Comparison of ENCODE assay signal across 28 cellular contexts in the genomic region with DNA sequence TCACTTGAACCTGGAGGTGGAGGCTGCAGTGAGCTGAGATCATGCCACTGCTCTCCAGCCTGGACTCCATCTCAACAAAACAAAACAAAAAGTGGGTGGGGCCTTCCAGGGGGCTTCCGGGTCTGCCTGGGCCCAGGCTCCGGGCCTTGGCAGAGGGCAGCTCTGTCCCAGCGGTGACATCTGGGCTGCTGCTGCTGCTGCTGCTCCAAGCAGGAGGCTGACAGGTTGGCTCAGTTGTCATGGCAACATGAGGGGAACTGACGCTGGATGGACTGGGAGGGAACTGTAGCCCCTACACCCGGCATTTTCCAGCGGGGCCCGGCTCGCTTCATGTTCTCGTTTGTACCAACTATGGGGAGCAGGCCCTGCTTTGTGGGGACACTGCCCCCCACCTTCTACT. TPM values are rescaled to one million over a fixed set of nuclear protein-coding genes. Genes with fewer than 3 reads are reported as not detected.
DNase-seq lines count a peak whose midpoint lies in the region; ATAC-seq, FAIRE-seq and TF ChIP-seq lines count a peak whose summit lies in the region.
"Had no signal": no experiment of that assay in that cellular context is flagged by ENCODE, and none has a peak within 500 bp of the region (broad histone marks: within the 10 kb centered on the region; RNA-seq: fewer than 3 reads in every experiment).

No MANE protein-coding gene starts in this region.

- CTCF ChIA-PET in HepG2 (lab: Yijun Ruan, JAX; ENCODE audit: low intra/inter-chr PET ratio, low total read pairs): no interaction called here
- CTCF ChIA-PET in activated CD4-positive, alpha-beta memory T cell treated with anti-CD3 and anti-CD28 coated beads for 36 hours (lab: Charles Lee): interaction anchor here (0.6 to 0.8 kb wide), 2 partner anchors 70 to 507 kb away, joined by 3 read pairs; no protein-coding TSS in a partner anchor

- TF ChIP-seq RAD21 in HepG2 (CRISPR knock-in tag; IDR thresholded peaks at IDR 0.05): no peak

- H3K4me3 ChIP-seq in HepG2 (replicated peaks in 1 of 3; ENCODE audit: insufficient read depth in 1 of 3, low read depth in 2 of 3, low read length in 3 of 3) (no peak overlapping the region), right lobe of liver (no peak overlapping the region), OCI-LY1 (ENCODE audit: low read depth, low read length, poor library complexity, severe bottlenecking) (peak overlapping the region; percentile 14)
- H3K4me3 ChIP-seq: dorsolateral prefrontal cortex, ovary, right atrium auricular region, tibial nerve had no signal

- no peaks in the 10 kb centered on the region for H3K9me3 Mint-ChIP-seq in activated CD4-positive, alpha-beta memory T cell treated with anti-CD3 and anti-CD28 coated beads for 36 hours
- H3K9me3 Mint-ChIP-seq: CD4-positive, alpha-beta memory T cell; naive thymus-derived CD8-positive, alpha-beta T cell; stimulated activated naive CD8-positive, alpha-beta T cell treated with anti-CD3 and anti-CD28 coated beads, Interleukin-15, amount 100 ng/mL, for 72 hours; WTC11 had no signal

- H3K36me3 Mint-ChIP-seq in activated CD4-positive, alpha-beta memory T cell treated with anti-CD3 and anti-CD28 coated beads for 36 hours: no peaks in the 10 kb centered on the region
- H3K36me3 Mint-ChIP-seq: CD4-positive, alpha-beta memory T cell; naive thymus-derived CD8-positive, alpha-beta T cell; WTC11 had no signal

- no peak overlapping the region for H2AFZ ChIP-seq in HepG2 (ENCODE audit: low read length)
- no peak overlapping the region for H2AFZ ChIP-seq in OCI-LY1 (ENCODE audit: low read length)

- H3K4me1 Mint-ChIP-seq in activated CD4-positive, alpha-beta memory T cell treated with anti-CD3 and anti-CD28 coated beads for 36 hours (ENCODE audit: low read depth): peaks cover 16% of the 10 kb centered on the region

- peaks cover 19% of the 10 kb centered on the region for H3K4me1 ChIP-seq in HepG2 (ENCODE audit: insufficient read depth, low read length)
- peaks cover 0 to 13% (median 2%) of the 10 kb centered on the region in 4 donors for H3K4me1 ChIP-seq in right lobe of liver
- H3K4me1 ChIP-seq in OCI-LY1 (ENCODE audit: insufficient read depth, low read length, severe bottlenecking): peaks cover 24% of the 10 kb centered on the region

- in situ Hi-C loops in HepG2 (cut with HindIII; ENCODE audit: extremely low pct_ligation_motif_present, low pct_unique_long_range_greater_than_20kb): no loop called here

- H3K27me3 ChIP-seq in HepG2 (ENCODE audit: control insufficient read depth in 1 of 2, insufficient read depth in 2 of 2, low read length in 2 of 2) (peaks cover 18 to 71% of the 10 kb centered on the region in 2 experiments), right lobe of liver (peaks cover 0 to 8% of the 10 kb centered on the region in 2 donors), OCI-LY1 (ENCODE audit: insufficient read depth, low read length) (peaks cover 16% of the 10 kb centered on the region; the same call in 1 of the 2 replicates)
- H3K27me3 ChIP-seq: ovary had no signal

- TF ChIP-seq EP300 in HepG2 (IDR thresholded peaks at IDR 0.05; ENCODE audit: low read depth in 2 of 2, low read length in 2 of 2) (no peak), HepG2 (CRISPR knock-in tag; IDR thresholded peaks at IDR 0.05; ENCODE audit: borderline replicate concordance) (no peak)

- TF ChIP-seq POLR2A in HepG2 (IDR thresholded peaks at IDR 0.05; ENCODE audit: insufficient read depth in 1 of 2, low read depth in 2 of 2, low read length in 2 of 2) (no peak), right lobe of liver (IDR thresholded peaks at IDR 0.05) (no peak)

- no peaks in the 10 kb centered on the region for H3K9me2 ChIP-seq in OCI-LY1 (ENCODE audit: low read depth, low read length)

- POLR2A ChIA-PET in HepG2 (lab: Yijun Ruan, JAX): no interaction called here
- POLR2A ChIA-PET in activated CD4-positive, alpha-beta memory T cell treated with anti-CD3 and anti-CD28 coated beads for 36 hours (lab: Charles Lee): no interaction called here

- H3K36me3 ChIP-seq in HepG2 (replicated peaks in 1 of 2; ENCODE audit: control insufficient read depth in 1 of 2, insufficient read depth in 2 of 2, low read length in 2 of 2): no peaks in the 10 kb centered on the region
- H3K36me3 ChIP-seq in right lobe of liver: no peaks in the 10 kb centered on the region
- H3K36me3 ChIP-seq in OCI-LY1 (ENCODE audit: insufficient read depth, low read length): no peaks in the 10 kb centered on the region
- H3K36me3 ChIP-seq: ovary, right atrium auricular region, tibial nerve had no signal

- no peak for FAIRE-seq in HepG2 (lab: Jason Lieb, UNC)

- no TSS peak for BruUV-seq in HepG2 (replicated peaks; lab: Mats Ljungman, UMichigan)

- H3K4me2 ChIP-seq in HepG2 (ENCODE audit: low read depth, low read length) (no peak overlapping the region), OCI-LY1 (ENCODE audit: low read length) (peak overlapping the region; percentile 8; the same call in 1 of the 2 replicates)

- H3K27ac ChIP-seq in HepG2 (ENCODE audit: extremely low read length, insufficient read depth, low read length) (no peak overlapping the region), right lobe of liver (no peak overlapping the region), OCI-LY1 (ENCODE audit: low read depth, low read length, poor library complexity, severe bottlenecking) (no peak overlapping the region)
- H3K27ac ChIP-seq: ovary, right atrium auricular region, RWPE1, tibial nerve had no signal

- H3K9ac ChIP-seq in HepG2 (ENCODE audit: insufficient read depth, low read depth, low read length) (no peak overlapping the region), OCI-LY1 (ENCODE audit: low read length) (no peak overlapping the region; the same call in 1 of the 2 replicates)

- TF ChIP-seq CTCF in HepG2 (CRISPR knock-in tag; IDR thresholded peaks at IDR 0.05) (no peak), right lobe of liver (IDR thresholded peaks at IDR 0.05) (no peak), OCI-LY1 (IDR thresholded peaks at IDR 0.05; ENCODE audit: low read length) (no peak)

- intact Hi-C loops in HepG2 (cut with micrococcal nuclease; ENCODE audit: unreplicated experiment): loop anchor here (2.0 kb wide), 1 partner anchor 75 kb away; no protein-coding TSS in a partner anchor
- intact Hi-C loops in right lobe of liver (cut with DNase I): no loop called here
- intact Hi-C loops in activated CD4-positive, alpha-beta memory T cell treated with anti-CD3 and anti-CD28 coated beads for 36 hours (cut with micrococcal nuclease): no loop called here

- no peaks in the 10 kb centered on the region; the same call in 1 of the 2 replicates for H3F3A ChIP-seq in OCI-LY1 (ENCODE audit: insufficient read depth, low read length)

- ATAC-seq in HepG2 (no peak), right lobe of liver (no peak)
- ATAC-seq: naive thymus-derived CD8-positive, alpha-beta T cell; stimulated activated naive CD8-positive, alpha-beta T cell treated with anti-CD3 and anti-CD28 coated beads, Interleukin-15, amount 100 ng/mL, for 72 hours; WTC11 had no signal

- no peaks in the 10 kb centered on the region for H3K9me3 ChIP-seq in HepG2 (ENCODE audit: low read length)
- no peaks in the 10 kb centered on the region for H3K9me3 ChIP-seq in right lobe of liver
- H3K9me3 ChIP-seq in OCI-LY1 (ENCODE audit: low read length): no peaks in the 10 kb centered on the region
- H3K9me3 ChIP-seq: ovary, right atrium auricular region, tibial nerve had no signal

- H3K4me3 Mint-ChIP-seq in activated CD4-positive, alpha-beta memory T cell treated with anti-CD3 and anti-CD28 coated beads for 36 hours: no peak overlapping the region
- H3K4me3 Mint-ChIP-seq: CD4-positive, alpha-beta memory T cell; naive thymus-derived CD8-positive, alpha-beta T cell; stimulated activated naive CD8-positive, alpha-beta T cell treated with anti-CD3 and anti-CD28 coated beads, Interleukin-15, amount 100 ng/mL, for 72 hours; WTC11 had no signal

- H3K27ac Mint-ChIP-seq in activated CD4-positive, alpha-beta memory T cell treated with anti-CD3 and anti-CD28 coated beads for 36 hours: no peak overlapping the region
- H3K27ac Mint-ChIP-seq: CD4-positive, alpha-beta memory T cell; stimulated activated naive CD8-positive, alpha-beta T cell treated with anti-CD3 and anti-CD28 coated beads, Interleukin-15, amount 100 ng/mL, for 72 hours; WTC11 had no signal

- H3K79me2 ChIP-seq in HepG2 (ENCODE audit: insufficient read depth, low read length): no peaks in the 10 kb centered on the region
- no peaks in the 10 kb centered on the region for H3K79me2 ChIP-seq in OCI-LY1 (ENCODE audit: insufficient read depth, low read length)

- DNase-seq in HepG2 (ENCODE audit: low spot score): no peak
- no peak for DNase-seq in right lobe of liver
- DNase-seq in retina: peak; percentile 66
- no peak for DNase-seq in activated CD4-positive, alpha-beta memory T cell treated with anti-CD3 and anti-CD28 coated beads for 36 hours
- no peak for DNase-seq in mucosa of gallbladder (ENCODE audit: low spot score)
- DNase-seq: activated effector memory CD4-positive, alpha-beta T cell treated with anti-CD3 and anti-CD28 coated beads, Interleukin-2, amount 50 U/mL, for 16 hours; activated T-cell treated with anti-CD3 and anti-CD28 coated beads for 4 hours; DMS153; dorsolateral prefrontal cortex; GF-D8; head of caudate nucleus; KBM-7; mesenchymal stem cell; MM.1S; NCI-H1436 treated with DMSO at 0.1 percent for 48 hours; NCI-H446 treated with DMSO at 0.1 percent for 48 hours; ovary; stimulated activated CD4-positive, alpha-beta T cell treated with anti-CD3 and anti-CD28 coated beads, Interleukin-12 subunit alpha, Interleukin-12 subunit beta, amount 100 ng/mL, for 4 hours; stimulated activated CD4-positive, alpha-beta T cell treated with anti-CD3 and anti-CD28 coated beads, Interleukin-4, amount 100 ng/mL, for 4 hours; T-helper 9 cell had no signal

- WGBS in HepG2 (ENCODE audit: low lambda C conversion rate): 39% methylated on average over 5 of the region's 9 CpGs
- no CpG with 5 or more reads among the region's 9 CpGs for WGBS in right lobe of liver (ENCODE audit: insufficient coverage, low coverage, low lambda C conversion rate, missing lambda C conversion rate)

- H4K20me1 ChIP-seq in HepG2 (ENCODE audit: insufficient read depth, low read length) (0 out of 2 replicates have a peak, but pooled peaks cover 3% of the 10 kb centered on the region), OCI-LY1 (ENCODE audit: insufficient read depth, low read length) (no peaks in the 10 kb centered on the region)

- H3K27me3 Mint-ChIP-seq in activated CD4-positive, alpha-beta memory T cell treated with anti-CD3 and anti-CD28 coated beads for 36 hours: peaks cover 13% of the 10 kb centered on the region

RNA-seq across cellular contexts. Expression of gene BAIAP3, which starts 4.0 kb away (rescaled TPM):
- total RNA-seq in HepG2 (2016; rRNA removed; fragmentation: Illumina TruSeq; extraction: Trizol): 2.0 and 3.2 TPM in 2 replicates
- 0.40 and 0.79 TPM in 2 replicates for total RNA-seq in HepG2 (2016; cell fraction: cytosol; rRNA removed; fragmentation: Illumina TruSeq; extraction: Trizol; ENCODE audit: low read depth)
- total RNA-seq in HepG2 (2016; cell fraction: insoluble cytoplasmic fraction; rRNA removed; fragmentation: Illumina TruSeq; extraction: Trizol): 1.2 and 2.4 TPM in 2 replicates
- total RNA-seq in HepG2 (2016; cell fraction: membrane; rRNA removed; fragmentation: Illumina TruSeq; extraction: Trizol): 0.80 and 1.3 TPM in 2 replicates
- total RNA-seq in HepG2 (2016; cell fraction: nucleus; rRNA removed; fragmentation: Illumina TruSeq; extraction: Trizol): 2.8 and 4.0 TPM in 2 replicates
- polyA plus RNA-seq in HepG2 (2011; rRNA removed): 5.7 and 9.1 TPM in 2 replicates
- polyA plus RNA-seq in HepG2 (2011; cell fraction: cytosol; rRNA removed): 2.2 and 2.3 TPM in 2 replicates
- polyA plus RNA-seq in HepG2 (2011; cell fraction: nucleus; rRNA removed): 91.6 and 123 TPM in 2 replicates
- 3.7 and 4.3 TPM in 2 replicates for polyA plus RNA-seq in HepG2 (2012)
- 0.31 and 0.35 TPM in 2 replicates for polyA plus RNA-seq in HepG2 (2016; cell fraction: cytosol; fragmentation: Illumina TruSeq; extraction: Trizol; ENCODE audit: low read depth)
- polyA plus RNA-seq in HepG2 (2016; cell fraction: insoluble cytoplasmic fraction; fragmentation: Illumina TruSeq; extraction: Trizol; ENCODE audit: low read depth): 1.0 and 2.5 TPM in 2 replicates
- 0.46 and 0.62 TPM in 2 replicates for polyA plus RNA-seq in HepG2 (2016; cell fraction: membrane; fragmentation: Illumina TruSeq; extraction: Trizol; ENCODE audit: low read depth)
- 5.9 and 9.4 TPM in 2 replicates for polyA plus RNA-seq in HepG2 (2016; cell fraction: nucleus; fragmentation: Illumina TruSeq; extraction: Trizol; ENCODE audit: insufficient read depth, low read depth)
- polyA minus RNA-seq in HepG2 (2011; rRNA and poly(A)+ RNA removed; ENCODE audit: low replicate concordance): 0.40 and 7.9 TPM in 2 replicates
- polyA minus RNA-seq in HepG2 (2011; cell fraction: cytosol; rRNA and poly(A)+ RNA removed): 2.1 and 2.6 TPM in 2 replicates
- polyA minus RNA-seq in HepG2 (2011; cell fraction: nucleus; rRNA and poly(A)+ RNA removed): 12.2 and 20.9 TPM in 2 replicates
- total RNA-seq in right lobe of liver: 1 to 10 TPM; 5.4 to 7.6 (median 5.8) TPM
- total RNA-seq in activated CD4-positive, alpha-beta memory T cell treated with anti-CD3 and anti-CD28 coated beads for 36 hours: under 1 TPM; 0.17 to 0.31 TPM
- total RNA-seq in mucosa of gallbladder: 2.6 TPM

RNA-seq across cellular contexts. Expression of gene TSR3, which starts 14.2 kb away (rescaled TPM):
- total RNA-seq in HepG2 (2016; rRNA removed; fragmentation: Illumina TruSeq; extraction: Trizol) (45.1 and 51.0 TPM in 2 replicates), right lobe of liver (10 to 100 TPM; 20.7 to 66.5 (median 24.5) TPM), mucosa of gallbladder (51.2 TPM)
- 118 and 125 TPM in 2 replicates for total RNA-seq in HepG2 (2016; cell fraction: cytosol; rRNA removed; fragmentation: Illumina TruSeq; extraction: Trizol; ENCODE audit: low read depth)
- total RNA-seq in HepG2 (2016; cell fraction: insoluble cytoplasmic fraction; rRNA removed; fragmentation: Illumina TruSeq; extraction: Trizol): 49.3 and 52.7 TPM in 2 replicates
- total RNA-seq in HepG2 (2016; cell fraction: membrane; rRNA removed; fragmentation: Illumina TruSeq; extraction: Trizol): 124 and 132 TPM in 2 replicates
- total RNA-seq in HepG2 (2016; cell fraction: nucleus; rRNA removed; fragmentation: Illumina TruSeq; extraction: Trizol): 18.2 and 27.2 TPM in 2 replicates
- 24.2 and 26.2 TPM in 2 replicates for polyA plus RNA-seq in HepG2 (2011; rRNA removed)
- 32.0 and 45.5 TPM in 2 replicates for polyA plus RNA-seq in HepG2 (2011; cell fraction: cytosol; rRNA removed)
- polyA plus RNA-seq in HepG2 (2011; cell fraction: nucleus; rRNA removed): 19.0 and 20.6 TPM in 2 replicates
- 21.4 TPM in 2 replicates for polyA plus RNA-seq in HepG2 (2012)
- polyA plus RNA-seq in HepG2 (2016; cell fraction: cytosol; fragmentation: Illumina TruSeq; extraction: Trizol; ENCODE audit: low read depth): 132 and 144 TPM in 2 replicates
- polyA plus RNA-seq in HepG2 (2016; cell fraction: insoluble cytoplasmic fraction; fragmentation: Illumina TruSeq; extraction: Trizol; ENCODE audit: low read depth): 51.4 and 56.6 TPM in 2 replicates
- 124 TPM in 2 replicates for polyA plus RNA-seq in HepG2 (2016; cell fraction: membrane; fragmentation: Illumina TruSeq; extraction: Trizol; ENCODE audit: low read depth)
- polyA plus RNA-seq in HepG2 (2016; cell fraction: nucleus; fragmentation: Illumina TruSeq; extraction: Trizol; ENCODE audit: insufficient read depth, low read depth): 43.7 and 46.5 TPM in 2 replicates
- 32.8 and 34.9 TPM in 2 replicates for polyA minus RNA-seq in HepG2 (2011; rRNA and poly(A)+ RNA removed; ENCODE audit: low replicate concordance)
- 14.0 and 21.0 TPM in 2 replicates for polyA minus RNA-seq in HepG2 (2011; cell fraction: cytosol; rRNA and poly(A)+ RNA removed)
- polyA minus RNA-seq in HepG2 (2011; cell fraction: nucleus; rRNA and poly(A)+ RNA removed): 6.6 and 7.2 TPM in 2 replicates
- total RNA-seq in activated CD4-positive, alpha-beta memory T cell treated with anti-CD3 and anti-CD28 coated beads for 36 hours: 10 to 100 TPM; 59.6 to 60.8 TPM

RNA-seq across cellular contexts. Expression of gene GNPTG, which starts 14.2 kb away (rescaled TPM):
- total RNA-seq in HepG2 (2016; rRNA removed; fragmentation: Illumina TruSeq; extraction: Trizol) (8.8 and 22.7 TPM in 2 replicates), right lobe of liver (10 to 100 TPM; 44.3 to 72.8 (median 63.0) TPM), mucosa of gallbladder (86.6 TPM)
- 8.5 and 9.4 TPM in 2 replicates for total RNA-seq in HepG2 (2016; cell fraction: cytosol; rRNA removed; fragmentation: Illumina TruSeq; extraction: Trizol; ENCODE audit: low read depth)
- 7.2 and 22.9 TPM in 2 replicates for total RNA-seq in HepG2 (2016; cell fraction: insoluble cytoplasmic fraction; rRNA removed; fragmentation: Illumina TruSeq; extraction: Trizol)
- total RNA-seq in HepG2 (2016; cell fraction: membrane; rRNA removed; fragmentation: Illumina TruSeq; extraction: Trizol): 11.3 and 14.3 TPM in 2 replicates
- 18.3 and 21.7 TPM in 2 replicates for total RNA-seq in HepG2 (2016; cell fraction: nucleus; rRNA removed; fragmentation: Illumina TruSeq; extraction: Trizol)
- 71.1 and 79.9 TPM in 2 replicates for polyA plus RNA-seq in HepG2 (2011; rRNA removed)
- 54.7 and 81.5 TPM in 2 replicates for polyA plus RNA-seq in HepG2 (2011; cell fraction: cytosol; rRNA removed)
- polyA plus RNA-seq in HepG2 (2011; cell fraction: nucleus; rRNA removed): 96.1 and 122 TPM in 2 replicates
- 23.4 and 23.5 TPM in 2 replicates for polyA plus RNA-seq in HepG2 (2012)
- 15.1 and 18.1 TPM in 2 replicates for polyA plus RNA-seq in HepG2 (2016; cell fraction: cytosol; fragmentation: Illumina TruSeq; extraction: Trizol; ENCODE audit: low read depth)
- 15.0 and 19.6 TPM in 2 replicates for polyA plus RNA-seq in HepG2 (2016; cell fraction: insoluble cytoplasmic fraction; fragmentation: Illumina TruSeq; extraction: Trizol; ENCODE audit: low read depth)
- polyA plus RNA-seq in HepG2 (2016; cell fraction: membrane; fragmentation: Illumina TruSeq; extraction: Trizol; ENCODE audit: low read depth): 15.9 and 17.7 TPM in 2 replicates
- 81.4 and 87.5 TPM in 2 replicates for polyA plus RNA-seq in HepG2 (2016; cell fraction: nucleus; fragmentation: Illumina TruSeq; extraction: Trizol; ENCODE audit: insufficient read depth, low read depth)
- 35.8 and 59.3 TPM in 2 replicates for polyA minus RNA-seq in HepG2 (2011; rRNA and poly(A)+ RNA removed; ENCODE audit: low replicate concordance)
- polyA minus RNA-seq in HepG2 (2011; cell fraction: cytosol; rRNA and poly(A)+ RNA removed): 14.2 and 19.1 TPM in 2 replicates
- 7.6 and 15.6 TPM in 2 replicates for polyA minus RNA-seq in HepG2 (2011; cell fraction: nucleus; rRNA and poly(A)+ RNA removed)
- 10 to 100 TPM; 19.0 to 19.1 TPM for total RNA-seq in activated CD4-positive, alpha-beta memory T cell treated with anti-CD3 and anti-CD28 coated beads for 36 hours

RNA-seq across cellular contexts. Expression of gene UBE2I, which starts 28.1 kb away (rescaled TPM):
- total RNA-seq in HepG2 (2016; rRNA removed; fragmentation: Illumina TruSeq; extraction: Trizol) (75.8 and 87.9 TPM in 2 replicates), right lobe of liver (10 to 100 TPM; 25.0 to 48.0 (median 39.3) TPM), mucosa of gallbladder (100 TPM)
- 35.5 and 39.4 TPM in 2 replicates for total RNA-seq in HepG2 (2016; cell fraction: cytosol; rRNA removed; fragmentation: Illumina TruSeq; extraction: Trizol; ENCODE audit: low read depth)
- total RNA-seq in HepG2 (2016; cell fraction: insoluble cytoplasmic fraction; rRNA removed; fragmentation: Illumina TruSeq; extraction: Trizol): 66.6 and 79.8 TPM in 2 replicates
- 55.4 and 63.3 TPM in 2 replicates for total RNA-seq in HepG2 (2016; cell fraction: membrane; rRNA removed; fragmentation: Illumina TruSeq; extraction: Trizol)
- total RNA-seq in HepG2 (2016; cell fraction: nucleus; rRNA removed; fragmentation: Illumina TruSeq; extraction: Trizol): 41.5 and 41.7 TPM in 2 replicates
- polyA plus RNA-seq in HepG2 (2011; rRNA removed): 79.5 and 98.9 TPM in 2 replicates
- 57.9 and 77.8 TPM in 2 replicates for polyA plus RNA-seq in HepG2 (2011; cell fraction: cytosol; rRNA removed)
- 115 and 128 TPM in 2 replicates for polyA plus RNA-seq in HepG2 (2011; cell fraction: nucleus; rRNA removed)
- 91.6 and 108 TPM in 2 replicates for polyA plus RNA-seq in HepG2 (2012)
- polyA plus RNA-seq in HepG2 (2016; cell fraction: cytosol; fragmentation: Illumina TruSeq; extraction: Trizol; ENCODE audit: low read depth): 94.9 and 118 TPM in 2 replicates
- 181 and 205 TPM in 2 replicates for polyA plus RNA-seq in HepG2 (2016; cell fraction: insoluble cytoplasmic fraction; fragmentation: Illumina TruSeq; extraction: Trizol; ENCODE audit: low read depth)
- 118 and 119 TPM in 2 replicates for polyA plus RNA-seq in HepG2 (2016; cell fraction: membrane; fragmentation: Illumina TruSeq; extraction: Trizol; ENCODE audit: low read depth)
- 163 and 194 TPM in 2 replicates for polyA plus RNA-seq in HepG2 (2016; cell fraction: nucleus; fragmentation: Illumina TruSeq; extraction: Trizol; ENCODE audit: insufficient read depth, low read depth)
- 39.2 and 48.3 TPM in 2 replicates for polyA minus RNA-seq in HepG2 (2011; rRNA and poly(A)+ RNA removed; ENCODE audit: low replicate concordance)
- polyA minus RNA-seq in HepG2 (2011; cell fraction: cytosol; rRNA and poly(A)+ RNA removed): 54.8 and 55.8 TPM in 2 replicates
- 63.8 and 72.6 TPM in 2 replicates for polyA minus RNA-seq in HepG2 (2011; cell fraction: nucleus; rRNA and poly(A)+ RNA removed)
- total RNA-seq in activated CD4-positive, alpha-beta memory T cell treated with anti-CD3 and anti-CD28 coated beads for 36 hours: 100 to 1,000 TPM; 248 to 249 TPM
